Comparison of ENCODE assay signal across 24 cellular contexts in genomic region chr5:32574540-32575175, GRCh38. TPM values are rescaled to one million over a fixed set of nuclear protein-coding genes. Genes with fewer than 3 reads are reported as not detected.
A peak's percentile ranks its signal among the peaks of the same experiment; 100 is the strongest.
DNase-seq lines count a peak whose midpoint lies in the region; ATAC-seq and TF ChIP-seq lines count a peak whose summit lies in the region.
"Had no signal": no experiment of that assay in that cellular context is flagged by ENCODE, and none has a peak within 500 bp of the region (broad histone marks: within the 10 kb centered on the region; RNA-seq: fewer than 3 reads in every experiment).

No MANE protein-coding gene starts in this region.

- BruUV-seq in PC-3 (replicated peaks; lab: Mats Ljungman, UMichigan) = no TSS peak

- no peak overlapping the region for H3K27ac Mint-ChIP-seq in WTC11
- H3K27ac Mint-ChIP-seq: GM23338 had no signal

- 48% methylated on average over 3 of the region's 3 CpGs for WGBS in liver
- WGBS in adrenal gland, 4 donors = 57 to 75% (median 63%) methylated on average over 2 to 3 of the region's 3 CpGs

- H3K4me1 ChIP-seq in KMS-11 (ENCODE audit: low read depth, poor library complexity, severe bottlenecking) (peaks cover 100% of the 10 kb centered on the region), liver (ENCODE audit: control insufficient read depth in 4 of 4, insufficient read depth in 4 of 4, low read length in 3 of 4) (peaks cover 0 to 10% (median 9%) of the 10 kb centered on the region in 4 donors), PC-3 (ENCODE audit: insufficient read depth, low read length) (no peaks in the 10 kb centered on the region), adrenal gland (replicated peaks in 1 of 2) (no peaks in the 10 kb centered on the region)

- no peak overlapping the region for H3K4me3 Mint-ChIP-seq in WTC11
- H3K4me3 Mint-ChIP-seq: CD8-positive, alpha-beta memory T cell; GM23338 had no signal

- no peaks in the 10 kb centered on the region for H3K27me3 Mint-ChIP-seq in WTC11 (ENCODE audit: low read depth)
- H3K27me3 Mint-ChIP-seq: CD8-positive, alpha-beta memory T cell had no signal

- no peak for TF ChIP-seq RAD21 in liver (IDR thresholded peaks at IDR 0.05)

- TF ChIP-seq POLR2A in adrenal gland (IDR thresholded peaks at IDR 0.05) = no peak

- H3K36me3 ChIP-seq in KMS-11 (ENCODE audit: insufficient read depth) (no peaks in the 10 kb centered on the region), liver (ENCODE audit: control insufficient read depth in 4 of 4, insufficient read depth in 3 of 4, low read depth in 1 of 4, low read length in 3 of 4) (no peaks in the 10 kb centered on the region), PC-3 (ENCODE audit: low read depth, low read length) (no peaks in the 10 kb centered on the region), adrenal gland (replicated peaks in 1 of 2) (no peaks in the 10 kb centered on the region)

- H3K27me3 ChIP-seq in KMS-11 (ENCODE audit: insufficient read depth, low read depth) (no peaks in the 10 kb centered on the region), liver (ENCODE audit: control insufficient read depth in 4 of 4, insufficient read depth in 4 of 4, low read length in 3 of 4) (no peaks in the 10 kb centered on the region), PC-3 (ENCODE audit: low read length) (no peaks in the 10 kb centered on the region), adrenal gland (no peaks in the 10 kb centered on the region)

- TF ChIP-seq CTCF in C4-2B (conservative IDR thresholded peaks at IDR 0.05) (no peak), KMS-11 (conservative IDR thresholded peaks at IDR 0.05; ENCODE audit: low read depth, low read length) (no peak), WTC11 (IDR thresholded peaks at IDR 0.05) (no peak), liver (IDR thresholded peaks at IDR 0.05; ENCODE audit: low read depth, low read length, missing input control) (no peak), PC-3 (conservative IDR thresholded peaks at IDR 0.05; ENCODE audit: low read depth, low read length) (no peak), adrenal gland (IDR thresholded peaks at IDR 0.05) (no peak)

- H3F3A ChIP-seq in PC-3 (ENCODE audit: low read length, unreplicated experiment) = no peaks in the 10 kb centered on the region

- H3K36me3 Mint-ChIP-seq in WTC11 = no peaks in the 10 kb centered on the region

- no peaks in the 10 kb centered on the region for H3K9me2 ChIP-seq in PC-3 (replicated peaks; ENCODE audit: low read length)

- peaks cover 14% of the 10 kb centered on the region for H3K4me1 Mint-ChIP-seq in WTC11

- peak overlapping the region; percentile 70 for H3K4me2 ChIP-seq in KMS-11
- H3K4me2 ChIP-seq in PC-3 (ENCODE audit: low read length) = no peak overlapping the region
- H3K4me2 ChIP-seq: GM23338 had no signal

- H3K9ac ChIP-seq in KMS-11 (no peak overlapping the region), liver (ENCODE audit: low read depth in 1 of 2, low read length in 2 of 2) (no peak overlapping the region), PC-3 (ENCODE audit: low read length) (no peak overlapping the region)

- no peak overlapping the region for H2AFZ ChIP-seq in KMS-11 (ENCODE audit: low read depth)
- no peak overlapping the region for H2AFZ ChIP-seq in PC-3 (ENCODE audit: low read length)

- H3K4me3 ChIP-seq in KMS-11 (IDR thresholded peaks at IDR 0.05; ENCODE audit: insufficient read depth, low read depth, low read length) (no peak overlapping the region), liver (ENCODE audit: low read depth in 1 of 3, low read length in 3 of 3) (no peak overlapping the region), PC-3 (ENCODE audit: low read length) (no peak overlapping the region), adrenal gland (no peak overlapping the region)
- H3K4me3 ChIP-seq: GM23338, K562, SK-N-MC had no signal

- intact Hi-C loops in PC-3 (cut with micrococcal nuclease) (no loop called here), adrenal gland (cut with DNase I) (no loop called here)

- CTCF ChIA-PET in WTC11 (lab: Charles Lee) (interaction anchor here (1.6 kb wide), 1 partner anchor 84 kb away, joined by 4 read pairs; no protein-coding TSS in a partner anchor), PC-3 (lab: Charles Lee) (no interaction called here)

- H3K79me2 ChIP-seq in KMS-11 (ENCODE audit: insufficient read depth, low read depth) (peaks cover 30% of the 10 kb centered on the region), PC-3 (ENCODE audit: low read length) (no peaks in the 10 kb centered on the region)

- H3K27ac ChIP-seq in C4-2B = peak overlapping the region; percentile 40
- peak overlapping the region; percentile 77 for H3K27ac ChIP-seq in KMS-11
- H3K27ac ChIP-seq in liver (ENCODE audit: low read depth in 1 of 2, low read length in 2 of 2) = no peak overlapping the region
- no peak overlapping the region for H3K27ac ChIP-seq in PC-3 (ENCODE audit: low read length)
- H3K27ac ChIP-seq in adrenal gland = no peak overlapping the region
- H3K27ac ChIP-seq: SK-N-MC had no signal

- POLR2A ChIA-PET in WTC11 (lab: Charles Lee) (interaction anchor here (0.6 kb wide), 1 partner anchor 91 kb away, joined by 3 read pairs; no protein-coding TSS in a partner anchor), PC-3 (lab: Charles Lee; ENCODE audit: unreplicated experiment) (no interaction called here)

- H4K20me1 ChIP-seq in KMS-11 (ENCODE audit: insufficient read depth) (no peaks in the 10 kb centered on the region), PC-3 (ENCODE audit: low read length) (no peaks in the 10 kb centered on the region)

- no peaks in the 10 kb centered on the region for H3K9me3 ChIP-seq in liver (ENCODE audit: control insufficient read depth in 4 of 4, low read length in 3 of 4)
- H3K9me3 ChIP-seq in PC-3 (ENCODE audit: low read length) = no peaks in the 10 kb centered on the region
- no peaks in the 10 kb centered on the region for H3K9me3 ChIP-seq in adrenal gland (replicated peaks in 1 of 3)

- no peak for DNase-seq in WTC11 (ENCODE audit: low spot score)
- no peak for DNase-seq in HPDE6-E6E7 (ENCODE audit: extremely low spot score)
- DNase-seq in PC-3 = no peak
- DNase-seq in adrenal gland = no peak
- DNase-seq: 8988T; AML-193; C1 segment of cervical spinal cord; CD8-positive, alpha-beta memory T cell; HCEC 1CT; MV-4-11; NCI-H1105 treated with DMSO at 0.1 percent for 48 hours; NCI-H2081 treated with DMSO at 0.1 percent for 48 hours; NCI-H2171 treated with DMSO at 0.1 percent for 48 hours; NCI-H524 treated with DMSO at 0.1 percent for 48 hours; RPMI8226; SHP77; T-helper 2 cell had no signal

- ATAC-seq in WTC11 (no peak), HG03108 (IDR thresholded peaks at IDR 0.05; ENCODE audit: unreplicated experiment) (no peak), PC-3 (no peak)
- ATAC-seq: GM23338, K562 had no signal

- peaks cover 2% of the 10 kb centered on the region; the same call in 1 of the 2 replicates for H3K9me3 Mint-ChIP-seq in WTC11
- H3K9me3 Mint-ChIP-seq: CD8-positive, alpha-beta memory T cell; GM23338 had no signal

TF ChIP-seq in WTC11, 78 proteins besides CTCF, POLR2A, EP300 and RAD21:
- TF ChIP-seq GABPB1 (CRISPR knock-in tag; IDR thresholded peaks at IDR 0.05) (peak; percentile 69; the same call in 1 of the 2 replicates), SOX15 (CRISPR knock-in tag; IDR thresholded peaks at IDR 0.05) (no peak)

TF ChIP-seq in liver, 16 proteins besides CTCF, POLR2A, EP300 and RAD21 (continues in another document):
- TF ChIP-seq YY1 (IDR thresholded peaks at IDR 0.05) (peak; percentile 23), RXRA (IDR thresholded peaks at IDR 0.05) (peak; percentile 42 to 71), TAF1 (conservative IDR thresholded peaks at IDR 0.05) (no peak), SP1 (IDR thresholded peaks at IDR 0.05) (peak; percentile 30), FOXA1 (IDR thresholded peaks at IDR 0.05) (peak; percentile 21), GABPA (IDR thresholded peaks at IDR 0.05 in 1 of 2, conservative IDR thresholded peaks at IDR 0.05 in 1 of 2) (no peak), HNF4G (IDR thresholded peaks at IDR 0.05) (peak; percentile 8), NR2F2 (IDR thresholded peaks at IDR 0.05) (no peak), FOXA2 (IDR thresholded peaks at IDR 0.05) (no peak), EGR1 (IDR thresholded peaks at IDR 0.05; ENCODE audit: low read depth in 2 of 2) (no peak), ATF3 (IDR thresholded peaks at IDR 0.05) (no peak), JUND (IDR thresholded peaks at IDR 0.05) (peak in 1 of 2 donors; percentile 37), ZBTB33 (IDR thresholded peaks at IDR 0.05) (no peak)

RNA-seq across cellular contexts. Expression of gene SUB1, which starts 10.7 kb away (rescaled TPM):
- total RNA-seq in WTC11 (2021) = 255 to 258 TPM (median 258 TPM) in 3 replicates
- 10 to 100 TPM; 51.8 to 57.6 TPM for total RNA-seq in liver
- 100 to 1,000 TPM in 1 of 2 donors, 10 to 100 TPM in 1; 62.9 to 238 TPM for polyA plus RNA-seq in liver
- 185 and 189 TPM in 2 replicates for total RNA-seq in PC-3 (2014; rRNA removed)
- 100 to 1,000 TPM in 6 of 8 donors, 10 to 100 TPM in 2; 48.1 to 229 (median 166) TPM for total RNA-seq in adrenal gland
- polyA plus RNA-seq in adrenal gland = 100 to 1,000 TPM; 126 to 428 (median 126) TPM

Comparison
In these comparisons a context has a peak if more than half of its experiments do, and no peak if none do; other contexts are left out.
1. H3K27ac ChIP-seq: peak in C4-2B (single experiment) and KMS-11 (single experiment); none in liver (0 of 2), PC-3 (single experiment) and adrenal gland (0 of 5).